Comparison of ENCODE assay signal across 1 cellular context in the genomic region with DNA sequence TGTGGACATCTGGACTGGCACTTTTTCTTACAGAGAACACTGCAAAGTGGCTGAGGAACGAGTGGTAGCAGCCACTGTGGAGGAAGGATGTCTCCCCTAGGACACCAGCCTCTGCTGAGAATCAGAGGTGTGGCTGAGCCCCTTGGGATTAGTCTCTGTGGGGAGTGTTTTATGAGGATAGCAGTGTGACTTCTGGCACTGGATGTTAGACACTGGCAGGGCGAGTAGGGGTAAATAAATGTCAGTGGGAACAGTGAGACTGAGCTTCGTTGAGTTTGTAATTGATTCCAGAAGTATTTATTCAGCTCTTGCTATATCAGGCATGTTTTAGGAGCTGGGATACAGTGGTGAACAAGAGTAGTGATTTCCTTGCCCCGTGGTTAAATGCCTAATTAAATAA.
TF ChIP-seq lines count a peak whose summit lies in the region.

No MANE protein-coding gene starts in this region.

TF ChIP-seq in HEK293, 187 proteins besides CTCF, POLR2A, EP300 and RAD21 (continued from another document and continues in another):
- TF ChIP-seq, protein P1, sequence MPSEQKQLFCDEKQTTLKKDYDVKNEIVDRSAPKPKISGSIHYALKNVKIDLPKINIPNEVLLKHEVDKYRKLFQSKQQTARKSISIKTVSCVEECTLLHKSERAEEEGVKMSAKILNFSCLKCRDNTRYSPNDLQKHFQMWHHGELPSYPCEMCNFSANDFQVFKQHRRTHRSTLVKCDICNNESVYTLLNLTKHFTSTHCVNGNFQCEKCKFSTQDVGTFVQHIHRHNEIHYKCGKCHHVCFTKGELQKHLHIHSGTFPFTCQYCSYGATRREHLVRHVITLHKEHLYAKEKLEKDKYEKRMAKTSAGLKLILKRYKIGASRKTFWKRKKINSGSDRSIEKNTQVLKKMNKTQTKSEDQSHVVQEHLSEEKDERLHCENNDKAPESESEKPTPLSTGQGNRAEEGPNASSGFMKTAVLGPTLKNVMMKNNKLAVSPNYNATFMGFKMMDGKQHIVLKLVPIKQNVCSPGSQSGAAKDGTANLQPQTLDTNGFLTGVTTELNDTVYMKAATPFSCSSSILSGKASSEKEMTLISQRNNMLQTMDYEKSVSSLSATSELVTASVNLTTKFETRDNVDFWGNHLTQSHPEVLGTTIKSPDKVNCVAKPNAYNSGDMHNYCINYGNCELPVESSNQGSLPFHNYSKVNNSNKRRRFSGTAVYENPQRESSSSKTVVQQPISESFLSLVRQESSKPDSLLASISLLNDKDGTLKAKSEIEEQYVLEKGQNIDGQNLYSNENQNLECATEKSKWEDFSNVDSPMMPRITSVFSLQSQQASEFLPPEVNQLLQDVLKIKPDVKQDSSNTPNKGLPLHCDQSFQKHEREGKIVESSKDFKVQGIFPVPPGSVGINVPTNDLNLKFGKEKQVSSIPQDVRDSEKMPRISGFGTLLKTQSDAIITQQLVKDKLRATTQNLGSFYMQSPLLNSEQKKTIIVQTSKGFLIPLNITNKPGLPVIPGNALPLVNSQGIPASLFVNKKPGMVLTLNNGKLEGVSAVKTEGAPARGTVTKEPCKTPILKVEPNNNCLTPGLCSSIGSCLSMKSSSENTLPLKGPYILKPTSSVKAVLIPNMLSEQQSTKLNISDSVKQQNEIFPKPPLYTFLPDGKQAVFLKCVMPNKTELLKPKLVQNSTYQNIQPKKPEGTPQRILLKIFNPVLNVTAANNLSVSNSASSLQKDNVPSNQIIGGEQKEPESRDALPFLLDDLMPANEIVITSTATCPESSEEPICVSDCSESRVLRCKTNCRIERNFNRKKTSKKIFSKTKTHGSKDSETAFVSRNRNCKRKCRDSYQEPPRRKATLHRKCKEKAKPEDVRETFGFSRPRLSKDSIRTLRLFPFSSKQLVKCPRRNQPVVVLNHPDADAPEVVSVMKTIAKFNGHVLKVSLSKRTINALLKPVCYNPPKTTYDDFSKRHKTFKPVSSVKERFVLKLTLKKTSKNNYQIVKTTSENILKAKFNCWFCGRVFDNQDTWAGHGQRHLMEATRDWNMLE (tag by site-specific recombination; conservative IDR thresholded peaks at IDR 0.05; ENCODE audit: low read depth): no peak
- TF ChIP-seq ZNF350 (tag by site-specific recombination; IDR thresholded peaks at IDR 0.05): no peak
- TF ChIP-seq ZNF658 (tag by site-specific recombination; IDR thresholded peaks at IDR 0.05): no peak
- TF ChIP-seq, protein P2, sequence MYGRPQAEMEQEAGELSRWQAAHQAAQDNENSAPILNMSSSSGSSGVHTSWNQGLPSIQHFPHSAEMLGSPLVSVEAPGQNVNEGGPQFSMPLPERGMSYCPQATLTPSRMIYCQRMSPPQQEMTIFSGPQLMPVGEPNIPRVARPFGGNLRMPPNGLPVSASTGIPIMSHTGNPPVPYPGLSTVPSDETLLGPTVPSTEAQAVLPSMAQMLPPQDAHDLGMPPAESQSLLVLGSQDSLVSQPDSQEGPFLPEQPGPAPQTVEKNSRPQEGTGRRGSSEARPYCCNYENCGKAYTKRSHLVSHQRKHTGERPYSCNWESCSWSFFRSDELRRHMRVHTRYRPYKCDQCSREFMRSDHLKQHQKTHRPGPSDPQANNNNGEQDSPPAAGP (tag by site-specific recombination; IDR thresholded peaks at IDR 0.05): 0 out of 2 replicates have a peak, but pooled peaks have one; percentile 13
- TF ChIP-seq TRIM28 (IDR thresholded peaks at IDR 0.05; ENCODE audit: borderline replicate concordance, low read length): no peak
- peak; percentile 96 for TF ChIP-seq ZIC2 (tag by site-specific recombination; IDR thresholded peaks at IDR 0.05)
- TF ChIP-seq ZNF155 (tag by site-specific recombination; IDR thresholded peaks at IDR 0.05): no peak
- TF ChIP-seq TCF7L2 (IDR thresholded peaks at IDR 0.05; ENCODE audit: borderline replicate concordance, low read depth, low read length): no peak
- TF ChIP-seq, protein P3, sequence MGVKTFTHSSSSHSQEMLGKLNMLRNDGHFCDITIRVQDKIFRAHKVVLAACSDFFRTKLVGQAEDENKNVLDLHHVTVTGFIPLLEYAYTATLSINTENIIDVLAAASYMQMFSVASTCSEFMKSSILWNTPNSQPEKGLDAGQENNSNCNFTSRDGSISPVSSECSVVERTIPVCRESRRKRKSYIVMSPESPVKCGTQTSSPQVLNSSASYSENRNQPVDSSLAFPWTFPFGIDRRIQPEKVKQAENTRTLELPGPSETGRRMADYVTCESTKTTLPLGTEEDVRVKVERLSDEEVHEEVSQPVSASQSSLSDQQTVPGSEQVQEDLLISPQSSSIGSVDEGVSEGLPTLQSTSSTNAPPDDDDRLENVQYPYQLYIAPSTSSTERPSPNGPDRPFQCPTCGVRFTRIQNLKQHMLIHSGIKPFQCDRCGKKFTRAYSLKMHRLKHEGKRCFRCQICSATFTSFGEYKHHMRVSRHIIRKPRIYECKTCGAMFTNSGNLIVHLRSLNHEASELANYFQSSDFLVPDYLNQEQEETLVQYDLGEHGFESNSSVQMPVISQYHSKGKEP (tag by site-specific recombination; IDR thresholded peaks at IDR 0.05): no peak
- TF ChIP-seq OSR2 (tag by site-specific recombination; IDR thresholded peaks at IDR 0.05): peak; percentile 85
- TF ChIP-seq, protein P4, sequence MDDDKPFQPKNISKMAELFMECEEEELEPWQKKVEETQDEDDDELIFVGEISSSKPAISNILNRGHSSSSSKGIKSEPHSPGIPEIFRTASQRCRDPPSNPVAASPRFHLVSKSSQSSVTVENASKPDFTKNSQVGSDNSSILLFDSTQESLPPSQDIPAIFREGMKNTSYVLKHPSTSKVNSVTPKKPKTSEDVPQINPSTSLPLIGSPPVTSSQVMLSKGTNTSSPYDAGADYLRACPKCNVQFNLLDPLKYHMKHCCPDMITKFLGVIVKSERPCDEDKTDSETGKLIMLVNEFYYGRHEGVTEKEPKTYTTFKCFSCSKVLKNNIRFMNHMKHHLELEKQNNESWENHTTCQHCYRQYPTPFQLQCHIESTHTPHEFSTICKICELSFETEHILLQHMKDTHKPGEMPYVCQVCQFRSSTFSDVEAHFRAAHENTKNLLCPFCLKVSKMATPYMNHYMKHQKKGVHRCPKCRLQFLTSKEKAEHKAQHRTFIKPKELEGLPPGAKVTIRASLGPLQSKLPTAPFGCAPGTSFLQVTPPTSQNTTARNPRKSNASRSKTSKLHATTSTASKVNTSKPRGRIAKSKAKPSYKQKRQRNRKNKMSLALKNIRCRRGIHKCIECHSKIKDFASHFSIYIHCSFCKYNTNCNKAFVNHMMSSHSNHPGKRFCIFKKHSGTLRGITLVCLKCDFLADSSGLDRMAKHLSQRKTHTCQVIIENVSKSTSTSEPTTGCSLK (tag by site-specific recombination; IDR thresholded peaks at IDR 0.05): no peak
- TF ChIP-seq, protein P5, sequence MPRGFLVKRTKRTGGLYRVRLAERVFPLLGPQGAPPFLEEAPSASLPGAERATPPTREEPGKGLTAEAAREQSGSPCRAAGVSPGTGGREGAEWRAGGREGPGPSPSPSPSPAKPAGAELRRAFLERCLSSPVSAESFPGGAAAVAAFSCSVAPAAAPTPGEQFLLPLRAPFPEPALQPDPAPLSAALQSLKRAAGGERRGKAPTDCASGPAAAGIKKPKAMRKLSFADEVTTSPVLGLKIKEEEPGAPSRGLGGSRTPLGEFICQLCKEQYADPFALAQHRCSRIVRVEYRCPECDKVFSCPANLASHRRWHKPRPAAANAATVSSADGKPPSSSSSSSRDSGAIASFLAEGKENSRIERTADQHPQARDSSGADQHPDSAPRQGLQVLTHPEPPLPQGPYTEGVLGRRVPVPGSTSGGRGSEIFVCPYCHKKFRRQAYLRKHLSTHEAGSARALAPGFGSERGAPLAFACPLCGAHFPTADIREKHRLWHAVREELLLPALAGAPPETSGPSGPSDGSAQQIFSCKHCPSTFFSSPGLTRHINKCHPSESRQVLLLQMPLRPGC (tag by site-specific recombination; IDR thresholded peaks at IDR 0.05): no peak
- TF ChIP-seq, protein P6, sequence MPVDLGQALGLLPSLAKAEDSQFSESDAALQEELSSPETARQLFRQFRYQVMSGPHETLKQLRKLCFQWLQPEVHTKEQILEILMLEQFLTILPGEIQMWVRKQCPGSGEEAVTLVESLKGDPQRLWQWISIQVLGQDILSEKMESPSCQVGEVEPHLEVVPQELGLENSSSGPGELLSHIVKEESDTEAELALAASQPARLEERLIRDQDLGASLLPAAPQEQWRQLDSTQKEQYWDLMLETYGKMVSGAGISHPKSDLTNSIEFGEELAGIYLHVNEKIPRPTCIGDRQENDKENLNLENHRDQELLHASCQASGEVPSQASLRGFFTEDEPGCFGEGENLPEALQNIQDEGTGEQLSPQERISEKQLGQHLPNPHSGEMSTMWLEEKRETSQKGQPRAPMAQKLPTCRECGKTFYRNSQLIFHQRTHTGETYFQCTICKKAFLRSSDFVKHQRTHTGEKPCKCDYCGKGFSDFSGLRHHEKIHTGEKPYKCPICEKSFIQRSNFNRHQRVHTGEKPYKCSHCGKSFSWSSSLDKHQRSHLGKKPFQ (tag by site-specific recombination; IDR thresholded peaks at IDR 0.05): peak; percentile 89
- no peak for TF ChIP-seq ZNF544 (tag by site-specific recombination; IDR thresholded peaks at IDR 0.05)
- no peak for TF ChIP-seq ZNF391 (tag by site-specific recombination; IDR thresholded peaks at IDR 0.05; ENCODE audit: borderline replicate concordance, low read depth)
- no peak for TF ChIP-seq KLF8 (tag by site-specific recombination; IDR thresholded peaks at IDR 0.05)
- TF ChIP-seq ZNF140 (tag by site-specific recombination; IDR thresholded peaks at IDR 0.05): no peak
- no peak for TF ChIP-seq KLF1 (tag by site-specific recombination; IDR thresholded peaks at IDR 0.05)
- TF ChIP-seq BCL11A (tag by site-specific recombination; IDR thresholded peaks at IDR 0.05; ENCODE audit: low read depth): no peak
- TF ChIP-seq ZNF121 (tag by site-specific recombination; IDR thresholded peaks at IDR 0.05): no peak
- TF ChIP-seq GLIS2 (tag by site-specific recombination; IDR thresholded peaks at IDR 0.05): no peak
- peak; percentile 55; the same call in 1 of the 2 replicates for TF ChIP-seq KLF7 (tag by site-specific recombination; IDR thresholded peaks at IDR 0.05; ENCODE audit: borderline replicate concordance)
- no peak for TF ChIP-seq ZNF501 (tag by site-specific recombination; IDR thresholded peaks at IDR 0.05)
- no peak for TF ChIP-seq SP2 (tag by site-specific recombination; IDR thresholded peaks at IDR 0.05)
- TF ChIP-seq, protein P7, sequence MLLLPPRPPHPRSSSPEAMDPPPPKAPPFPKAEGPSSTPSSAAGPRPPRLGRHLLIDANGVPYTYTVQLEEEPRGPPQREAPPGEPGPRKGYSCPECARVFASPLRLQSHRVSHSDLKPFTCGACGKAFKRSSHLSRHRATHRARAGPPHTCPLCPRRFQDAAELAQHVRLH (tag by site-specific recombination; IDR thresholded peaks at IDR 0.05): no peak
- TF ChIP-seq ZNF423 (tag by site-specific recombination; IDR thresholded peaks at IDR 0.05): peak; percentile 88
- TF ChIP-seq, protein P8, sequence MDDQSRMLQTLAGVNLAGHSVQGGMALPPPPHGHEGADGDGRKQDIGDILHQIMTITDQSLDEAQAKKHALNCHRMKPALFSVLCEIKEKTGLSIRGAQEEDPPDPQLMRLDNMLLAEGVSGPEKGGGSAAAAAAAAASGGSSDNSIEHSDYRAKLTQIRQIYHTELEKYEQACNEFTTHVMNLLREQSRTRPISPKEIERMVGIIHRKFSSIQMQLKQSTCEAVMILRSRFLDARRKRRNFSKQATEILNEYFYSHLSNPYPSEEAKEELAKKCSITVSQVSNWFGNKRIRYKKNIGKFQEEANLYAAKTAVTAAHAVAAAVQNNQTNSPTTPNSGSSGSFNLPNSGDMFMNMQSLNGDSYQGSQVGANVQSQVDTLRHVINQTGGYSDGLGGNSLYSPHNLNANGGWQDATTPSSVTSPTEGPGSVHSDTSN (CRISPR knock-in tag; IDR thresholded peaks at IDR 0.05): no peak
- no peak for TF ChIP-seq GLI2 (tag by site-specific recombination; IDR thresholded peaks at IDR 0.05; ENCODE audit: borderline replicate concordance, low read depth)
- TF ChIP-seq IKZF3 (tag by site-specific recombination; IDR thresholded peaks at IDR 0.05): no peak
- TF ChIP-seq HOXC10 (CRISPR knock-in tag; IDR thresholded peaks at IDR 0.05): no peak
- no peak for TF ChIP-seq ZNF366 (tag by site-specific recombination; conservative IDR thresholded peaks at IDR 0.05)
- TF ChIP-seq WT1 (tag by site-specific recombination; IDR thresholded peaks at IDR 0.05): peak; percentile 76
- TF ChIP-seq, protein P9, sequence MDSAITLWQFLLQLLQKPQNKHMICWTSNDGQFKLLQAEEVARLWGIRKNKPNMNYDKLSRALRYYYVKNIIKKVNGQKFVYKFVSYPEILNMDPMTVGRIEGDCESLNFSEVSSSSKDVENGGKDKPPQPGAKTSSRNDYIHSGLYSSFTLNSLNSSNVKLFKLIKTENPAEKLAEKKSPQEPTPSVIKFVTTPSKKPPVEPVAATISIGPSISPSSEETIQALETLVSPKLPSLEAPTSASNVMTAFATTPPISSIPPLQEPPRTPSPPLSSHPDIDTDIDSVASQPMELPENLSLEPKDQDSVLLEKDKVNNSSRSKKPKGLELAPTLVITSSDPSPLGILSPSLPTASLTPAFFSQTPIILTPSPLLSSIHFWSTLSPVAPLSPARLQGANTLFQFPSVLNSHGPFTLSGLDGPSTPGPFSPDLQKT (IDR thresholded peaks at IDR 0.05; ENCODE audit: borderline replicate concordance, low read depth, low read length): no peak
- TF ChIP-seq ZNF510 (tag by site-specific recombination; IDR thresholded peaks at IDR 0.05; ENCODE audit: insufficient replicate concordance): no peak
- TF ChIP-seq, protein P10, sequence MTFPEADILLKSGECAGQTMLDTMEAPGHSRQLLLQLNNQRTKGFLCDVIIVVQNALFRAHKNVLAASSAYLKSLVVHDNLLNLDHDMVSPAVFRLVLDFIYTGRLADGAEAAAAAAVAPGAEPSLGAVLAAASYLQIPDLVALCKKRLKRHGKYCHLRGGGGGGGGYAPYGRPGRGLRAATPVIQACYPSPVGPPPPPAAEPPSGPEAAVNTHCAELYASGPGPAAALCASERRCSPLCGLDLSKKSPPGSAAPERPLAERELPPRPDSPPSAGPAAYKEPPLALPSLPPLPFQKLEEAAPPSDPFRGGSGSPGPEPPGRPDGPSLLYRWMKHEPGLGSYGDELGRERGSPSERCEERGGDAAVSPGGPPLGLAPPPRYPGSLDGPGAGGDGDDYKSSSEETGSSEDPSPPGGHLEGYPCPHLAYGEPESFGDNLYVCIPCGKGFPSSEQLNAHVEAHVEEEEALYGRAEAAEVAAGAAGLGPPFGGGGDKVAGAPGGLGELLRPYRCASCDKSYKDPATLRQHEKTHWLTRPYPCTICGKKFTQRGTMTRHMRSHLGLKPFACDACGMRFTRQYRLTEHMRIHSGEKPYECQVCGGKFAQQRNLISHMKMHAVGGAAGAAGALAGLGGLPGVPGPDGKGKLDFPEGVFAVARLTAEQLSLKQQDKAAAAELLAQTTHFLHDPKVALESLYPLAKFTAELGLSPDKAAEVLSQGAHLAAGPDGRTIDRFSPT (tag by site-specific recombination; IDR thresholded peaks at IDR 0.05): no peak
- TF ChIP-seq ZNF202 (tag by site-specific recombination; IDR thresholded peaks at IDR 0.05; ENCODE audit: borderline replicate concordance): no peak
- TF ChIP-seq ZNF19 (tag by site-specific recombination; IDR thresholded peaks at IDR 0.05; ENCODE audit: low read depth): no peak
- TF ChIP-seq, protein P11, sequence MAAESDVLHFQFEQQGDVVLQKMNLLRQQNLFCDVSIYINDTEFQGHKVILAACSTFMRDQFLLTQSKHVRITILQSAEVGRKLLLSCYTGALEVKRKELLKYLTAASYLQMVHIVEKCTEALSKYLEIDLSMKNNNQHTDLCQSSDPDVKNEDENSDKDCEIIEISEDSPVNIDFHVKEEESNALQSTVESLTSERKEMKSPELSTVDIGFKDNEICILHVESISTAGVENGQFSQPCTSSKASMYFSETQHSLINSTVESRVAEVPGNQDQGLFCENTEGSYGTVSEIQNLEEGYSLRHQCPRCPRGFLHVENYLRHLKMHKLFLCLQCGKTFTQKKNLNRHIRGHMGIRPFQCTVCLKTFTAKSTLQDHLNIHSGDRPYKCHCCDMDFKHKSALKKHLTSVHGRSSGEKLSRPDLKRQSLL (tag by site-specific recombination; IDR thresholded peaks at IDR 0.05): no peak
